ENCODE assay signal across 23 cellular contexts in genomic region chr12:14164266-14164665, GRCh38.
"Had no signal": no experiment of that assay in that cellular context is flagged by ENCODE, and none has a peak within 500 bp of the region (broad histone marks: within the 10 kb centered on the region; RNA-seq: fewer than 3 reads in every experiment).

No MANE protein-coding gene starts in this region.

- H3K4me2 ChIP-seq: hepatocyte had no signal

- H3K4me1 ChIP-seq: esophagus squamous epithelium, testis, upper lobe of right lung had no signal

- H3K9me3 ChIP-seq: esophagus squamous epithelium, testis, tibial nerve, upper lobe of right lung had no signal

- ATAC-seq: left colon; left ventricle myocardium superior; naive thymus-derived CD4-positive, alpha-beta T cell; sciatic nerve; stimulated activated naive B cell treated with anti-CD40 and anti-IgM and Interleukin-4, amounts not matched to agents 10 μg/mL and 1 μg/mL and 100 μg/mL, for 72 hours; stimulated activated naive CD8-positive, alpha-beta T cell treated with anti-CD3 and anti-CD28 coated beads, Interleukin-15, amount 100 ng/mL, for 72 hours; upper lobe of right lung had no signal

- H3K27ac ChIP-seq: dorsolateral prefrontal cortex, epithelial cell of prostate, esophagus squamous epithelium, hepatocyte, skin epidermis, testis, tibial nerve, upper lobe of right lung had no signal

- H2AFZ ChIP-seq: hepatocyte had no signal

- H3K4me3 ChIP-seq: dorsolateral prefrontal cortex, esophagus squamous epithelium, hepatocyte, lung, skin epidermis, testis, tibial nerve, upper lobe of right lung had no signal

- DNase-seq: cortex of kidney; dorsolateral prefrontal cortex; effector CD8-positive, alpha-beta T cell; esophagus squamous epithelium; foreskin melanocyte; head of caudate nucleus; left colon; left ventricle myocardium superior; mesendoderm; naive thymus-derived CD4-positive, alpha-beta T cell; nephron progenitor cell; stimulated activated CD4-positive, alpha-beta T cell treated with anti-CD3 and anti-CD28 coated beads, Interleukin-2, amount 100 ng/mL, for 24 hours; stimulated activated CD4-positive, alpha-beta T cell treated with anti-CD3 and anti-CD28 coated beads, Interleukin-4, amount 100 ng/mL, for 4 hours; stimulated activated naive B cell treated with anti-CD40 and anti-IgM and Interleukin-4, amounts not matched to agents 10 μg/mL and 1 μg/mL and 100 μg/mL, for 72 hours; stimulated activated naive CD8-positive, alpha-beta T cell treated with anti-CD3 and anti-CD28 coated beads, Interleukin-15, amount 100 ng/mL, for 72 hours; testis; upper lobe of right lung had no signal

- H3K79me2 ChIP-seq: hepatocyte had no signal

- H3K36me3 ChIP-seq: esophagus squamous epithelium, tibial nerve, upper lobe of right lung had no signal

- H3K27me3 ChIP-seq: dorsolateral prefrontal cortex, esophagus squamous epithelium, hepatocyte, testis, tibial nerve, upper lobe of right lung had no signal
